ENCODE assay signal across 1 cellular context in the genomic region with DNA sequence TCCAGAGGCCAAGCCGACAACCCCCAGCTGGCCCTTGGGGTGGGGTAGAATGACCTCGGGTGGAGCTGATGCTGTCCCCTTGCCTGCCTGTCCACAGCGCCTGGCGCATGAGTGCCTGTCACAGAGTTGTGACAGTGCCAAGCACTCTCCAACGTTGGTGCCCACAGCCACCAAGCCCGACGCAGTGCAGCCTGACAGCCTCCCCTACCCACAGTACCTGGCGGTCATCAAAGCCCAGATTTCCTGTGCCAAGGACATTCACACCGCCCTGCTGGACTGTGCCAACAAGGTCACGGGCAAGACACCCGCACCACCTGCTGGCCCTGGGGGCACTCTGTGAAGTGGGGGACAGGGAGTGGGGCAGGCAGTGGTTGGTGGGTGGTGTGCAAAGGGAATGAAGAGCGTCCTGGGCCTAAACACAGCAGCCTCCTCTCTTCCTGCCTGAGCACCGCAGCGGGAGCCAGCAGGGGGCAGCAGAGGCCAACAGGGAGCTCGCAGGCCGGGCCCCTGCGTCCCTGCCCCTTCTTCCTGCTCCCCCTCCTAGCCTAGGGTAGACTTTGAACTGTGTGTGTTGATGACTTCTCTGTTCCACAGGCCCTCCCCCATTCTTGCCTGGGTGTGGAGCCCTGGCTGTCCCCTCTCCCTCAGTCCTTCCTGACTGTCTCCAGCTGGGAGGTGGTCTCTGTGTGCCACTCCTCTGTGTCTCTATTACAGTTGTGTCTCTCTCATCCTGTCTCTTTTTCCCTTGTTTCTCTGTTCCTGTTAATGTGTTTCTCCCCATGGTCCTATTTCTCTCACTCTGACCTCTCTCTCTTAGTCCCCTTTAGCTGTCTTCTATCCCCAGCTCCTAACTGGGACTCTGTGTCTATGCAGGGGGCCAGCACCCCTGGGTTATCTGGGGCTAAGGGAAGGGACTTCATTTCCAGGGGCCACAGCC.
TF ChIP-seq lines count a peak whose summit lies in the region.

No MANE protein-coding gene starts in this region.

TF ChIP-seq in HepG2, 621 proteins besides CTCF, POLR2A, EP300 and RAD21 (continued from another document and continues in another):
- TF ChIP-seq, protein P1, sequence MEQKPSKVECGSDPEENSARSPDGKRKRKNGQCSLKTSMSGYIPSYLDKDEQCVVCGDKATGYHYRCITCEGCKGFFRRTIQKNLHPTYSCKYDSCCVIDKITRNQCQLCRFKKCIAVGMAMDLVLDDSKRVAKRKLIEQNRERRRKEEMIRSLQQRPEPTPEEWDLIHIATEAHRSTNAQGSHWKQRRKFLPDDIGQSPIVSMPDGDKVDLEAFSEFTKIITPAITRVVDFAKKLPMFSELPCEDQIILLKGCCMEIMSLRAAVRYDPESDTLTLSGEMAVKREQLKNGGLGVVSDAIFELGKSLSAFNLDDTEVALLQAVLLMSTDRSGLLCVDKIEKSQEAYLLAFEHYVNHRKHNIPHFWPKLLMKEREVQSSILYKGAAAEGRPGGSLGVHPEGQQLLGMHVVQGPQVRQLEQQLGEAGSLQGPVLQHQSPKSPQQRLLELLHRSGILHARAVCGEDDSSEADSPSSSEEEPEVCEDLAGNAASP (CRISPR knock-in tag; IDR thresholded peaks at IDR 0.05; ENCODE audit: borderline replicate concordance), result peak; percentile 72
- no peak for TF ChIP-seq ZNF343 (CRISPR knock-in tag; IDR thresholded peaks at IDR 0.05)
- peak; percentile 93 for TF ChIP-seq SAP130 (CRISPR knock-in tag; IDR thresholded peaks at IDR 0.05; ENCODE audit: low read depth)
- no peak for TF ChIP-seq NONO (IDR thresholded peaks at IDR 0.05)
- peak; percentile 72 for TF ChIP-seq NONO (CRISPR knock-in tag; conservative IDR thresholded peaks at IDR 0.05)
- TF ChIP-seq, protein P2, sequence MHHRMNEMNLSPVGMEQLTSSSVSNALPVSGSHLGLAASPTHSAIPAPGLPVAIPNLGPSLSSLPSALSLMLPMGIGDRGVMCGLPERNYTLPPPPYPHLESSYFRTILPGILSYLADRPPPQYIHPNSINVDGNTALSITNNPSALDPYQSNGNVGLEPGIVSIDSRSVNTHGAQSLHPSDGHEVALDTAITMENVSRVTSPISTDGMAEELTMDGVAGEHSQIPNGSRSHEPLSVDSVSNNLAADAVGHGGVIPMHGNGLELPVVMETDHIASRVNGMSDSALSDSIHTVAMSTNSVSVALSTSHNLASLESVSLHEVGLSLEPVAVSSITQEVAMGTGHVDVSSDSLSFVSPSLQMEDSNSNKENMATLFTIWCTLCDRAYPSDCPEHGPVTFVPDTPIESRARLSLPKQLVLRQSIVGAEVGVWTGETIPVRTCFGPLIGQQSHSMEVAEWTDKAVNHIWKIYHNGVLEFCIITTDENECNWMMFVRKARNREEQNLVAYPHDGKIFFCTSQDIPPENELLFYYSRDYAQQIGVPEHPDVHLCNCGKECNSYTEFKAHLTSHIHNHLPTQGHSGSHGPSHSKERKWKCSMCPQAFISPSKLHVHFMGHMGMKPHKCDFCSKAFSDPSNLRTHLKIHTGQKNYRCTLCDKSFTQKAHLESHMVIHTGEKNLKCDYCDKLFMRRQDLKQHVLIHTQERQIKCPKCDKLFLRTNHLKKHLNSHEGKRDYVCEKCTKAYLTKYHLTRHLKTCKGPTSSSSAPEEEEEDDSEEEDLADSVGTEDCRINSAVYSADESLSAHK (CRISPR knock-in tag; IDR thresholded peaks at IDR 0.05; ENCODE audit: borderline replicate concordance), result no peak
- TF ChIP-seq DNMT1 (CRISPR knock-in tag; IDR thresholded peaks at IDR 0.05), result peak; percentile 79; the same call in 1 of the 2 replicates
- no peak for TF ChIP-seq REST (IDR thresholded peaks at IDR 0.05; ENCODE audit: borderline replicate concordance in 1 of 2, low read depth in 1 of 2, low read length in 2 of 2)
- no peak for TF ChIP-seq ZNF674 (CRISPR knock-in tag; IDR thresholded peaks at IDR 0.05; ENCODE audit: low read depth)
- TF ChIP-seq HNRNPH1 (optimal IDR thresholded peaks at IDR 0.05; ENCODE audit: low read depth, low read length), result no peak
- TF ChIP-seq PCBP1 (IDR thresholded peaks at IDR 0.05; ENCODE audit: borderline replicate concordance, low read depth, low read length), result 0 out of 2 replicates have a peak, but pooled peaks have one; percentile 85
- TF ChIP-seq ZFYVE20 (CRISPR knock-in tag; IDR thresholded peaks at IDR 0.05; ENCODE audit: borderline replicate concordance, low read depth), result no peak
- TF ChIP-seq FOXK2 (IDR thresholded peaks at IDR 0.05), result no peak; the same call in 1 of the 2 replicates
- TF ChIP-seq ZNF207 (IDR thresholded peaks at IDR 0.05; ENCODE audit: borderline replicate concordance), result no peak
- TF ChIP-seq HNRNPK (IDR thresholded peaks at IDR 0.05; ENCODE audit: low read depth, low read length, poor library complexity, severe bottlenecking), result no peak
- TF ChIP-seq, protein P3, sequence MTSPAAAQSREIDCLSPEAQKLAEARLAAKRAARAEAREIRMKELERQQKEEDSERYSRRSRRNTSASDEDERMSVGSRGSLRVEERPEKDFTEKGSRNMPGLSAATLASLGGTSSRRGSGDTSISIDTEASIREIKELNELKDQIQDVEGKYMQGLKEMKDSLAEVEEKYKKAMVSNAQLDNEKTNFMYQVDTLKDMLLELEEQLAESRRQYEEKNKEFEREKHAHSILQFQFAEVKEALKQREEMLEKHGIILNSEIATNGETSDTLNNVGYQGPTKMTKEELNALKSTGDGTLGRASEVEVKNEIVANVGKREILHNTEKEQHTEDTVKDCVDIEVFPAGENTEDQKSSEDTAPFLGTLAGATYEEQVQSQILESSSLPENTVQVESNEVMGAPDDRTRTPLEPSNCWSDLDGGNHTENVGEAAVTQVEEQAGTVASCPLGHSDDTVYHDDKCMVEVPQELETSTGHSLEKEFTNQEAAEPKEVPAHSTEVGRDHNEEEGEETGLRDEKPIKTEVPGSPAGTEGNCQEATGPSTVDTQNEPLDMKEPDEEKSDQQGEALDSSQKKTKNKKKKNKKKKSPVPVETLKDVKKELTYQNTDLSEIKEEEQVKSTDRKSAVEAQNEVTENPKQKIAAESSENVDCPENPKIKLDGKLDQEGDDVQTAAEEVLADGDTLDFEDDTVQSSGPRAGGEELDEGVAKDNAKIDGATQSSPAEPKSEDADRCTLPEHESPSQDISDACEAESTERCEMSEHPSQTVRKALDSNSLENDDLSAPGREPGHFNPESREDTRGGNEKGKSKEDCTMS (CRISPR knock-in tag; conservative IDR thresholded peaks at IDR 0.05), result no peak
- no peak for TF ChIP-seq CENPT (CRISPR knock-in tag; IDR thresholded peaks at IDR 0.05; ENCODE audit: low read depth)
- TF ChIP-seq ZNF652 (CRISPR knock-in tag; IDR thresholded peaks at IDR 0.05; ENCODE audit: borderline replicate concordance, low read depth), result peak; percentile 67
- TF ChIP-seq HDAC6 (IDR thresholded peaks at IDR 0.05; ENCODE audit: low read depth, low read length), result no peak
- no peak; the same call in 1 of the 2 replicates for TF ChIP-seq ZNF563 (CRISPR knock-in tag; IDR thresholded peaks at IDR 0.05)
- no peak for TF ChIP-seq ZNF510 (CRISPR knock-in tag; IDR thresholded peaks at IDR 0.05; ENCODE audit: low read depth)
- no peak for TF ChIP-seq MXD1 (CRISPR knock-in tag; IDR thresholded peaks at IDR 0.05)
- TF ChIP-seq ZNF142 (CRISPR knock-in tag; IDR thresholded peaks at IDR 0.05), result no peak
- peak; percentile 66; the same call in 1 of the 2 replicates for TF ChIP-seq NR2C2 (CRISPR knock-in tag; IDR thresholded peaks at IDR 0.05; ENCODE audit: borderline replicate concordance)
- TF ChIP-seq ZNF335 (CRISPR knock-in tag; IDR thresholded peaks at IDR 0.05), result peak; percentile 74; the same call in 1 of the 2 replicates
- no peak for TF ChIP-seq ZNF816 (CRISPR knock-in tag; IDR thresholded peaks at IDR 0.05; ENCODE audit: borderline replicate concordance)
- TF ChIP-seq SOX5 (CRISPR knock-in tag; IDR thresholded peaks at IDR 0.05; ENCODE audit: borderline replicate concordance), result peak; percentile 83
- peak; percentile 77 for TF ChIP-seq NCOA2 (CRISPR knock-in tag; IDR thresholded peaks at IDR 0.05)
- TF ChIP-seq, protein P4, sequence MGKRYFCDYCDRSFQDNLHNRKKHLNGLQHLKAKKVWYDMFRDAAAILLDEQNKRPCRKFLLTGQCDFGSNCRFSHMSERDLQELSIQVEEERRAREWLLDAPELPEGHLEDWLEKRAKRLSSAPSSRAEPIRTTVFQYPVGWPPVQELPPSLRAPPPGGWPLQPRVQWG (CRISPR knock-in tag; IDR thresholded peaks at IDR 0.05; ENCODE audit: borderline replicate concordance, low read depth), result no peak
- TF ChIP-seq, protein P5, sequence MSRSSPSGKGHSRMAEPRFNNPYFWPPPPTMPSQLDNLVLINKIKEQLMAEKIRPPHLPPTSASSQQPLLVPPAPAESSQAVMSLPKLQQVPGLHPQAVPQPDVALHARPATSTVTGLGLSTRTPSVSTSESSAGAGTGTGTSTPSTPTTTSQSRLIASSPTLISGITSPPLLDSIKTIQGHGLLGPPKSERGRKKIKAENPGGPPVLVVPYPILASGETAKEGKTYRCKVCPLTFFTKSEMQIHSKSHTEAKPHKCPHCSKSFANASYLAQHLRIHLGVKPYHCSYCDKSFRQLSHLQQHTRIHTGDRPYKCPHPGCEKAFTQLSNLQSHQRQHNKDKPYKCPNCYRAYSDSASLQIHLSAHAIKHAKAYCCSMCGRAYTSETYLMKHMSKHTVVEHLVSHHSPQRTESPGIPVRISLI (CRISPR knock-in tag; IDR thresholded peaks at IDR 0.05; ENCODE audit: borderline replicate concordance), result no peak
- peak; percentile 87; the same call in 1 of the 2 replicates for TF ChIP-seq ZNF205 (CRISPR knock-in tag; IDR thresholded peaks at IDR 0.05)
- peak; percentile 93 for TF ChIP-seq ZBTB38 (CRISPR knock-in tag; IDR thresholded peaks at IDR 0.05)
- TF ChIP-seq ZNF672 (CRISPR knock-in tag; IDR thresholded peaks at IDR 0.05), result no peak
- TF ChIP-seq BATF2 (CRISPR knock-in tag; IDR thresholded peaks at IDR 0.05), result peak; percentile 78; the same call in 1 of the 2 replicates
- TF ChIP-seq FOXA3 (CRISPR knock-in tag; IDR thresholded peaks at IDR 0.05), result peak; percentile 81
- TF ChIP-seq HHEX (CRISPR knock-in tag; IDR thresholded peaks at IDR 0.05), result no peak
- TF ChIP-seq ZNF737 (CRISPR knock-in tag; IDR thresholded peaks at IDR 0.05; ENCODE audit: borderline replicate concordance), result no peak
- no peak for TF ChIP-seq SIN3A (IDR thresholded peaks at IDR 0.05; ENCODE audit: borderline replicate concordance, low read depth, low read length)
